Comparison of ENCODE assay signal across 15 cellular contexts in genomic region chr13:25966086-25966485, GRCh38.
"Had no signal": no experiment of that assay in that cellular context is flagged by ENCODE, and none has a peak within 500 bp of the region (broad histone marks: within the 10 kb centered on the region; RNA-seq: fewer than 3 reads in every experiment).

No MANE protein-coding gene starts in this region.

- H3K9me3 ChIP-seq: left ventricle myocardium inferior, neutrophil, uterus had no signal

- H3K27me3 ChIP-seq: dorsolateral prefrontal cortex, neutrophil, uterus had no signal

- DNase-seq: activated CD4-positive, CD25-positive, alpha-beta regulatory T cell treated with anti-CD3 and anti-CD28 coated beads, Interleukin-2, amount 50 U/mL, for 72 hours; activated naive CD8-positive, alpha-beta T cell treated with anti-CD3 and anti-CD28 coated beads for 36 hours; anterior cingulate cortex; dorsolateral prefrontal cortex; endodermal cell; hippocampal formation; kidney; left ventricle myocardium inferior; mesendoderm; natural killer cell; stimulated activated CD4-positive, alpha-beta T cell treated with anti-CD3 and anti-CD28 coated beads, Interleukin-2, amount 100 ng/mL, for 48 hours; T1000; uterus had no signal

- H3K36me3 ChIP-seq: left ventricle myocardium inferior, neutrophil, uterus had no signal

- H3K27ac ChIP-seq: dorsolateral prefrontal cortex, left ventricle myocardium inferior, neutrophil, uterus had no signal

- FAIRE-seq: kidney had no signal

- H3K4me3 ChIP-seq: dorsolateral prefrontal cortex, left ventricle myocardium inferior, uterus had no signal

- H3K4me1 ChIP-seq: uterus had no signal

- ATAC-seq: esophagus mucosa, natural killer cell had no signal
